23 cellular contexts compared by ENCODE assay signal in genomic region chr17:8464941-8465340, GRCh38. TPM values are rescaled to one million over a fixed set of nuclear protein-coding genes. Genes with fewer than 3 reads are reported as not detected.
DNase-seq lines count a peak whose midpoint lies in the region; ATAC-seq, FAIRE-seq and TF ChIP-seq lines count a peak whose summit lies in the region.
"Had no signal": no experiment of that assay in that cellular context is flagged by ENCODE, and none has a peak within 500 bp of the region (broad histone marks: within the 10 kb centered on the region; RNA-seq: fewer than 3 reads in every experiment).

No MANE protein-coding gene starts in this region.

- H3K36me3 Mint-ChIP-seq in T-helper 1 cell treated with Interleukin-12 subunit alpha and Interleukin-12 subunit beta and Interleukin-4 antibody, amounts not matched to agents 30 μg/mL and 1 μg/mL, for 36 hours (ENCODE audit: low read depth): peaks cover 20% of the 10 kb centered on the region
- H3K36me3 Mint-ChIP-seq in brain: peaks cover 39% of the 10 kb centered on the region
- H3K36me3 Mint-ChIP-seq in stimulated activated naive B cell treated with anti-CD40 and anti-IgM and Interleukin-4, amounts not matched to agents 10 μg/mL and 1 μg/mL and 100 μg/mL, for 72 hours: peaks cover 50 to 59% of the 10 kb centered on the region in 2 donors
- peaks cover 31% of the 10 kb centered on the region for H3K36me3 Mint-ChIP-seq in activated T-helper 1 cell treated with anti-CD3 and anti-CD28 coated beads, Interleukin-12 subunit alpha, Interleukin-12 subunit beta, Interleukin-2, Interleukin-4 antibody, amounts not matched to agents 30 ng/mL and 10 ng/mL and 1 ng/mL, durations not matched to agents 14 hours and 24 hours and 36 hours (ENCODE audit: low read depth)

- peak overlapping the region; percentile 39 for H3K4me2 ChIP-seq in keratinocyte (ENCODE audit: control insufficient read depth, extremely low read depth, insufficient read depth, low read depth, low read length)
- H3K4me2 ChIP-seq: KMS-11 had no signal

- peaks cover 23% of the 10 kb centered on the region for H4K20me1 ChIP-seq in keratinocyte (ENCODE audit: control insufficient read depth, extremely low read depth, insufficient read depth, low read length)

- no peaks in the 10 kb centered on the region for H3K27me3 ChIP-seq in keratinocyte (ENCODE audit: control insufficient read depth, extremely low read depth, insufficient read depth, low read length)
- H3K27me3 ChIP-seq: colonic mucosa had no signal

- no peaks in the 10 kb centered on the region for H3K9me3 ChIP-seq in keratinocyte (ENCODE audit: control insufficient read depth, low read depth, low read length)
- H3K9me3 ChIP-seq: colonic mucosa had no signal

- peak overlapping the region; percentile 50 for H3K27ac Mint-ChIP-seq in T-helper 1 cell treated with Interleukin-12 subunit alpha and Interleukin-12 subunit beta and Interleukin-4 antibody, amounts not matched to agents 30 μg/mL and 1 μg/mL, for 36 hours
- H3K27ac Mint-ChIP-seq in brain: peak overlapping the region; percentile 7 to 87 (median 50)
- peak overlapping the region; percentile 56 for H3K27ac Mint-ChIP-seq in stimulated activated naive B cell treated with anti-CD40 and anti-IgM and Interleukin-4, amounts not matched to agents 10 μg/mL and 1 μg/mL and 100 μg/mL, for 72 hours
- no peak overlapping the region for H3K27ac Mint-ChIP-seq in activated T-helper 1 cell treated with anti-CD3 and anti-CD28 coated beads, Interleukin-12 subunit alpha, Interleukin-12 subunit beta, Interleukin-2, Interleukin-4 antibody, amounts not matched to agents 30 ng/mL and 10 ng/mL and 1 ng/mL, durations not matched to agents 14 hours and 24 hours and 36 hours

- no peak for DNase-seq in T-helper 1 cell
- DNase-seq in keratinocyte (ENCODE audit: low read depth, low spot score): no peak
- no peak for DNase-seq in stimulated activated naive B cell treated with anti-CD40 and anti-IgM and Interleukin-4, amounts not matched to agents 10 μg/mL and 1 μg/mL and 100 μg/mL, for 72 hours
- no peak for DNase-seq in activated T-helper 1 cell treated with anti-CD3 and anti-CD28 coated beads, Interleukin-12 subunit alpha, Interleukin-12 subunit beta, Interleukin-2, Interleukin-4 antibody, amounts not matched to agents 30 ng/mL and 10 ng/mL and 1 ng/mL, durations not matched to agents 14 hours and 24 hours and 36 hours (ENCODE audit: low spot score)
- DNase-seq in glomerular visceral epithelial cell (ENCODE audit: extremely low spot score): no peak
- DNase-seq in NCI-H2081 (lab: John Stamatoyannopoulos, UW): no peak
- DNase-seq: activated CD4-positive, alpha-beta T cell treated with anti-CD3 and anti-CD28 coated beads for 1 hour; amygdala; colonic mucosa; DMS153; left ventricle myocardium superior; NCI-H748 treated with DMSO at 0.1 percent for 48 hours; PC-3; stimulated activated CD4-positive, alpha-beta T cell treated with anti-CD3 and anti-CD28 coated beads, Interleukin-2, amount 100 ng/mL, for 48 hours; substantia nigra had no signal

- dilution Hi-C loops in keratinocyte (cut with MboI; ENCODE audit: extremely low pct_ligation_motif_present, low sequenced_read_pairs): no loop called here

- H3K4me3 ChIP-seq in keratinocyte (ENCODE audit: control insufficient read depth in 2 of 3, extremely low read depth in 1 of 3, insufficient read depth in 2 of 3, low read depth in 1 of 3, low read length in 3 of 3): peak overlapping the region in 1 of 3 experiments; percentile 3
- H3K4me3 ChIP-seq: colonic mucosa had no signal

- H3K9me1 ChIP-seq in keratinocyte (ENCODE audit: control insufficient read depth, extremely low read depth, insufficient read depth, low read length): peaks cover 3% of the 10 kb centered on the region

- TF ChIP-seq CTCF in brain (conservative IDR thresholded peaks at IDR 0.05) (no peak), keratinocyte (optimal IDR thresholded peaks at IDR 0.05 in 1 of 3, IDR thresholded peaks at IDR 0.05 in 1 of 3, conservative IDR thresholded peaks at IDR 0.05 in 1 of 3; ENCODE audit: extremely low read depth in 1 of 3, insufficient read depth in 2 of 3, low read length in 3 of 3) (no peak)

- H3K27ac ChIP-seq in keratinocyte (ENCODE audit: control insufficient read depth, insufficient read depth, low read length): peak overlapping the region; percentile 0
- H3K27ac ChIP-seq: C4-2B, colonic mucosa, KMS-11, parathyroid adenoma had no signal

- no peaks in the 10 kb centered on the region for H3K4me1 Mint-ChIP-seq in T-helper 1 cell treated with Interleukin-12 subunit alpha and Interleukin-12 subunit beta and Interleukin-4 antibody, amounts not matched to agents 30 μg/mL and 1 μg/mL, for 36 hours (ENCODE audit: low read depth)
- H3K4me1 Mint-ChIP-seq in brain: peaks cover 55% of the 10 kb centered on the region
- H3K4me1 Mint-ChIP-seq in stimulated activated naive B cell treated with anti-CD40 and anti-IgM and Interleukin-4, amounts not matched to agents 10 μg/mL and 1 μg/mL and 100 μg/mL, for 72 hours: peaks cover 18 to 28% of the 10 kb centered on the region in 2 donors
- H3K4me1 Mint-ChIP-seq in activated T-helper 1 cell treated with anti-CD3 and anti-CD28 coated beads, Interleukin-12 subunit alpha, Interleukin-12 subunit beta, Interleukin-2, Interleukin-4 antibody, amounts not matched to agents 30 ng/mL and 10 ng/mL and 1 ng/mL, durations not matched to agents 14 hours and 24 hours and 36 hours (ENCODE audit: low read depth): peaks cover 5% of the 10 kb centered on the region

- peaks cover 24% of the 10 kb centered on the region for H3K4me1 ChIP-seq in keratinocyte (ENCODE audit: control insufficient read depth, extremely low read depth, insufficient read depth, low read length)
- H3K4me1 ChIP-seq: colonic mucosa, parathyroid adenoma had no signal

- H3K9me3 Mint-ChIP-seq in T-helper 1 cell treated with Interleukin-12 subunit alpha and Interleukin-12 subunit beta and Interleukin-4 antibody, amounts not matched to agents 30 μg/mL and 1 μg/mL, for 36 hours: no peaks in the 10 kb centered on the region
- no peaks in the 10 kb centered on the region for H3K9me3 Mint-ChIP-seq in brain
- H3K9me3 Mint-ChIP-seq in stimulated activated naive B cell treated with anti-CD40 and anti-IgM and Interleukin-4, amounts not matched to agents 10 μg/mL and 1 μg/mL and 100 μg/mL, for 72 hours: no peaks in the 10 kb centered on the region
- no peaks in the 10 kb centered on the region for H3K9me3 Mint-ChIP-seq in activated T-helper 1 cell treated with anti-CD3 and anti-CD28 coated beads, Interleukin-12 subunit alpha, Interleukin-12 subunit beta, Interleukin-2, Interleukin-4 antibody, amounts not matched to agents 30 ng/mL and 10 ng/mL and 1 ng/mL, durations not matched to agents 14 hours and 24 hours and 36 hours
- H3K9me3 Mint-ChIP-seq: activated T-helper 17 cell treated with anti-CD3 and anti-CD28 coated beads, Interleukin-2, amount 50 U/mL, for 72 hours had no signal

- no peaks in the 10 kb centered on the region for H3K27me3 Mint-ChIP-seq in T-helper 1 cell treated with Interleukin-12 subunit alpha and Interleukin-12 subunit beta and Interleukin-4 antibody, amounts not matched to agents 30 μg/mL and 1 μg/mL, for 36 hours (ENCODE audit: low read depth)
- no peaks in the 10 kb centered on the region for H3K27me3 Mint-ChIP-seq in brain
- H3K27me3 Mint-ChIP-seq in stimulated activated naive B cell treated with anti-CD40 and anti-IgM and Interleukin-4, amounts not matched to agents 10 μg/mL and 1 μg/mL and 100 μg/mL, for 72 hours: no peaks in the 10 kb centered on the region
- H3K27me3 Mint-ChIP-seq in activated T-helper 1 cell treated with anti-CD3 and anti-CD28 coated beads, Interleukin-12 subunit alpha, Interleukin-12 subunit beta, Interleukin-2, Interleukin-4 antibody, amounts not matched to agents 30 ng/mL and 10 ng/mL and 1 ng/mL, durations not matched to agents 14 hours and 24 hours and 36 hours (ENCODE audit: insufficient read depth): no peaks in the 10 kb centered on the region
- H3K27me3 Mint-ChIP-seq: activated T-helper 17 cell treated with anti-CD3 and anti-CD28 coated beads, Interleukin-2, amount 50 U/mL, for 72 hours had no signal

- no peak for ATAC-seq in stimulated activated naive B cell treated with anti-CD40 and anti-IgM and Interleukin-4, amounts not matched to agents 10 μg/mL and 1 μg/mL and 100 μg/mL, for 72 hours (replicated peaks)
- ATAC-seq: activated T-helper 17 cell treated with anti-CD3 and anti-CD28 coated beads, Interleukin-2, amount 50 U/mL, for 72 hours; PC-3; SK-N-SH treated with all-trans-retinoic acid at 6 μM for 48 hours had no signal

- H3K4me3 Mint-ChIP-seq in T-helper 1 cell treated with Interleukin-12 subunit alpha and Interleukin-12 subunit beta and Interleukin-4 antibody, amounts not matched to agents 30 μg/mL and 1 μg/mL, for 36 hours: no peak overlapping the region
- no peak overlapping the region for H3K4me3 Mint-ChIP-seq in brain
- no peak overlapping the region for H3K4me3 Mint-ChIP-seq in stimulated activated naive B cell treated with anti-CD40 and anti-IgM and Interleukin-4, amounts not matched to agents 10 μg/mL and 1 μg/mL and 100 μg/mL, for 72 hours
- no peak overlapping the region for H3K4me3 Mint-ChIP-seq in activated T-helper 1 cell treated with anti-CD3 and anti-CD28 coated beads, Interleukin-12 subunit alpha, Interleukin-12 subunit beta, Interleukin-2, Interleukin-4 antibody, amounts not matched to agents 30 ng/mL and 10 ng/mL and 1 ng/mL, durations not matched to agents 14 hours and 24 hours and 36 hours
- H3K4me3 Mint-ChIP-seq: activated T-helper 17 cell treated with anti-CD3 and anti-CD28 coated beads, Interleukin-2, amount 50 U/mL, for 72 hours had no signal

- FAIRE-seq in keratinocyte (lab: Jason Lieb, UNC): no peak
- FAIRE-seq: GM12891 had no signal

- H3K9ac ChIP-seq in keratinocyte (ENCODE audit: control insufficient read depth, extremely low read depth, insufficient read depth, low read length): peak overlapping the region; percentile 20
- H3K9ac ChIP-seq: KMS-11, parathyroid adenoma had no signal

- H3K36me3 ChIP-seq in keratinocyte (ENCODE audit: control insufficient read depth in 2 of 2, extremely low read depth in 1 of 2, insufficient read depth in 2 of 2, low read length in 2 of 2): peaks cover 39 to 45% of the 10 kb centered on the region in 2 experiments

- intact Hi-C loops in activated T-helper 1 cell treated with anti-CD3 and anti-CD28 coated beads, Interleukin-12 subunit alpha, Interleukin-12 subunit beta, Interleukin-2, Interleukin-4 antibody, amounts not matched to agents 30 ng/mL and 10 ng/mL and 1 ng/mL, durations not matched to agents 14 hours and 24 hours and 36 hours (cut with micrococcal nuclease): no loop called here

- H2AFZ ChIP-seq in keratinocyte (ENCODE audit: control insufficient read depth, low read length): no peak overlapping the region
- H2AFZ ChIP-seq: parathyroid adenoma had no signal

- H3K79me2 ChIP-seq in keratinocyte (ENCODE audit: control insufficient read depth, insufficient read depth, low read length): peaks cover 61% of the 10 kb centered on the region

RNA-seq across cellular contexts. Expression of gene NDEL1, which starts 29.3 kb away (rescaled TPM):
- polyA plus RNA-seq in brain (ENCODE audit: insufficient read depth, low read depth, low replicate concordance): 33.2 TPM
- 65.4 to 77.4 TPM (median 76.8 TPM) in 3 replicates for polyA plus RNA-seq in keratinocyte
- polyA plus RNA-seq in keratinocyte (2011; ENCODE audit: low read depth): 313 TPM
- 61.4 and 64.7 TPM in 2 replicates for polyA plus RNA-seq in keratinocyte (2011; cell fraction: cytosol; rRNA removed)
- polyA plus RNA-seq in keratinocyte (2011; cell fraction: nucleus; rRNA removed): 129 and 132 TPM in 2 replicates
- polyA plus RNA-seq in keratinocyte (2012; ENCODE audit: low replicate concordance): 43.8 and 92.3 TPM in 2 replicates
- polyA minus RNA-seq in keratinocyte: 38.4 to 62.2 TPM (median 58.5 TPM) in 3 replicates
- 41.4 TPM for polyA minus RNA-seq in keratinocyte (2011; cell fraction: cytosol; rRNA and poly(A)+ RNA removed)
- 57.6 and 98.0 TPM in 2 replicates for polyA minus RNA-seq in keratinocyte (2011; cell fraction: nucleus; rRNA and poly(A)+ RNA removed)
- total RNA-seq in activated T-helper 1 cell treated with anti-CD3 and anti-CD28 coated beads, Interleukin-12 subunit alpha, Interleukin-12 subunit beta, Interleukin-2, Interleukin-4 antibody, amounts not matched to agents 30 ng/mL and 10 ng/mL and 1 ng/mL, durations not matched to agents 14 hours and 24 hours and 36 hours: 72.4 and 75.4 TPM in 2 replicates
